In genomic region chr4:40193018-40193571, GRCh38 we compare ENCODE assay signal across 10 cellular contexts. TPM values are rescaled to one million over a fixed set of nuclear protein-coding genes. Genes with fewer than 3 reads are reported as not detected.
DNase-seq lines count a peak whose midpoint lies in the region; ATAC-seq and TF ChIP-seq lines count a peak whose summit lies in the region.
"Had no signal": no experiment of that assay in that cellular context is flagged by ENCODE, and none has a peak within 500 bp of the region (broad histone marks: within the 10 kb centered on the region; RNA-seq: fewer than 3 reads in every experiment).

No MANE protein-coding gene starts in this region.

- TF ChIP-seq POLR2A in tibial nerve (IDR thresholded peaks at IDR 0.05) = no peak

- DNase-seq in GM12864 (ENCODE audit: low read depth) (no peak), KG1 (lab: John Stamatoyannopoulos, UW) (peak; percentile 72), NCI-H226 (no peak), NCI-H82 treated with DMSO at 0.1 percent for 48 hours (lab: John Stamatoyannopoulos, UW; ENCODE audit: unreplicated experiment) (no peak), tibial nerve (ENCODE audit: low spot score in 2 of 2) (no peak), tibial artery (no peak)
- no peak for DNase-seq in effector memory CD4-positive, alpha-beta T cell
- DNase-seq: activated CD4-positive, CD25-positive, alpha-beta regulatory T cell treated with anti-CD3 and anti-CD28 coated beads, Interleukin-2, amount 50 U/mL, for 72 hours; H7 had no signal

- H3K4me3 ChIP-seq in GM12864 (ENCODE audit: low read depth, low read length) (peak overlapping the region; percentile 97), tibial nerve (peak overlapping the region in 1 of 4 donors; percentile 14), tibial artery (no peak overlapping the region)
- peak overlapping the region; percentile 48 for H3K4me3 ChIP-seq in effector memory CD4-positive, alpha-beta T cell (ENCODE audit: insufficient read depth, low read depth, low read length, poor library complexity, severe bottlenecking)

- WGBS in tibial nerve, 2 donors = 56 to 59% methylated on average over 11 of the region's 11 CpGs

- H3K27me3 ChIP-seq in effector memory CD4-positive, alpha-beta T cell (replicated peaks; ENCODE audit: control insufficient read depth, insufficient read depth, low read length, poor library complexity, severe bottlenecking) = no peaks in the 10 kb centered on the region
- no peaks in the 10 kb centered on the region for H3K27me3 ChIP-seq in tibial nerve
- H3K27me3 ChIP-seq in tibial artery = peaks cover 0 to 7% of the 10 kb centered on the region in 2 donors

- TF ChIP-seq EP300 in tibial nerve (IDR thresholded peaks at IDR 0.05) = no peak

- H3K4me1 ChIP-seq in effector memory CD4-positive, alpha-beta T cell (ENCODE audit: control insufficient read depth, insufficient read depth, low read length, poor library complexity, severe bottlenecking) = peaks cover 33% of the 10 kb centered on the region
- no peaks in the 10 kb centered on the region for H3K4me1 ChIP-seq in tibial nerve
- no peaks in the 10 kb centered on the region for H3K4me1 ChIP-seq in tibial artery

- peak; percentile 19 for TF ChIP-seq CTCF in GM12864 (IDR thresholded peaks at IDR 0.05; ENCODE audit: low read depth, low read length, missing control alignments)
- no peak for TF ChIP-seq CTCF in tibial nerve (IDR thresholded peaks at IDR 0.05)
- TF ChIP-seq CTCF in tibial artery (IDR thresholded peaks at IDR 0.05) = no peak

- intact Hi-C loops in tibial artery (cut with DNase I; ENCODE audit: low total_unique reads) = no loop called here

- H3K27ac ChIP-seq in effector memory CD4-positive, alpha-beta T cell (ENCODE audit: insufficient read depth, low read length, poor library complexity, severe bottlenecking) = peak overlapping the region; percentile 100
- peak overlapping the region in 1 of 4 donors; percentile 77 for H3K27ac ChIP-seq in tibial nerve
- H3K27ac ChIP-seq in tibial artery = no peak overlapping the region

- peak; percentile 27 for ATAC-seq in GM21423 (IDR thresholded peaks at IDR 0.05; ENCODE audit: unreplicated experiment)

- H3K9me3 ChIP-seq in effector memory CD4-positive, alpha-beta T cell (ENCODE audit: control insufficient read depth, low read length) = no peaks in the 10 kb centered on the region
- H3K9me3 ChIP-seq in tibial nerve (no peaks in the 10 kb centered on the region), tibial artery (no peaks in the 10 kb centered on the region)

- H3K36me3 ChIP-seq in effector memory CD4-positive, alpha-beta T cell (ENCODE audit: control insufficient read depth, insufficient read depth, low read length) = no peaks in the 10 kb centered on the region
- H3K36me3 ChIP-seq in tibial nerve = no peaks in the 10 kb centered on the region
- H3K36me3 ChIP-seq in tibial artery = no peaks in the 10 kb centered on the region

RNA-seq across cellular contexts. Expression of gene RHOH, which starts 3.7 kb away (rescaled TPM):
- 1 to 10 TPM in 2 of 4 donors, under 1 TPM in 2; 0.30 to 2.2 (median 1.0) TPM for total RNA-seq in tibial nerve

Comparison
In these comparisons a context has a peak if more than half of its experiments do, and no peak if none do; other contexts are left out.
1. H3K4me3 ChIP-seq: peak in GM12864 (single experiment) and effector memory CD4-positive, alpha-beta T cell (single experiment); none in tibial artery (0 of 2).